Comparison of ENCODE assay signal across 1 cellular context in the genomic region with DNA sequence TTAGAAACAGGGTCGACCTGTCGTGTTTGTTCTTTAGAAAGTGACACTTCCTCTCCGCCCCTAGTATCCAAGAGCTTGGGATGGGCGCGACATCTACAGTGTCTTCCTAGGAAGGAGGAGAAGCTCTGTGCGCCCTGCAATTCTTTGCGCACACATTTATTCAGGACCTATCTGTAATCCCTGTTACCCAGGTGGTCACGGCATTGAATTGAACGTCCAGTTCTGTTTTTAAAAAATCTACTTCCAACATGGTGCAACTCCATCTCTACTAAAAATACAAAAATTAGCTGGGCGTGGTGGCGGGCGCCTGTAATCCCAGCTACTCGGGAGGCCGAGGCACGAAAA.
A peak's percentile ranks its signal among the peaks of the same experiment; 100 is the strongest.
TF ChIP-seq lines count a peak whose summit lies in the region.

No MANE protein-coding gene starts in this region.

TF ChIP-seq in HepG2, 621 proteins besides CTCF, POLR2A, EP300 and RAD21 (continued from another document and continues in another):
- TF ChIP-seq NR3C1 (CRISPR knock-in tag; IDR thresholded peaks at IDR 0.05) (no peak), ZNF772 (CRISPR knock-in tag; IDR thresholded peaks at IDR 0.05) (no peak), MYC (CRISPR knock-in tag; IDR thresholded peaks at IDR 0.05; ENCODE audit: borderline replicate concordance) (no peak), ZNF33B (CRISPR knock-in tag; IDR thresholded peaks at IDR 0.05) (no peak), CREB3 (CRISPR knock-in tag; IDR thresholded peaks at IDR 0.05) (no peak), GPBP1L1 (CRISPR knock-in tag; IDR thresholded peaks at IDR 0.05) (no peak), BCL6 (CRISPR knock-in tag; IDR thresholded peaks at IDR 0.05) (no peak), GTF2F1 (IDR thresholded peaks at IDR 0.05; ENCODE audit: low read length) (no peak), ZNF503 (CRISPR knock-in tag; IDR thresholded peaks at IDR 0.05) (no peak), SMYD3 (CRISPR knock-in tag; IDR thresholded peaks at IDR 0.05) (no peak), TRIM24 (CRISPR knock-in tag; IDR thresholded peaks at IDR 0.05) (no peak), ZNF484 (CRISPR knock-in tag; IDR thresholded peaks at IDR 0.05; ENCODE audit: borderline replicate concordance, low read depth) (no peak), HDAC2 (CRISPR knock-in tag; IDR thresholded peaks at IDR 0.05) (0 out of 2 replicates have a peak, but pooled peaks have one; percentile 18), NFRKB (IDR thresholded peaks at IDR 0.05) (no peak), ZHX1 (CRISPR knock-in tag; IDR thresholded peaks at IDR 0.05; ENCODE audit: low read depth) (no peak), FOXJ3 (CRISPR knock-in tag; IDR thresholded peaks at IDR 0.05; ENCODE audit: borderline replicate concordance) (no peak), ZNF672 (CRISPR knock-in tag; IDR thresholded peaks at IDR 0.05) (no peak), ETV6 (CRISPR knock-in tag; conservative IDR thresholded peaks at IDR 0.05) (no peak), IRX3 (CRISPR knock-in tag; IDR thresholded peaks at IDR 0.05; ENCODE audit: borderline replicate concordance, low read depth) (no peak), ZNF414 (CRISPR knock-in tag; IDR thresholded peaks at IDR 0.05) (0 out of 2 replicates have a peak, but pooled peaks have one; percentile 9), ELF1 (CRISPR knock-in tag; IDR thresholded peaks at IDR 0.05) (0 out of 2 replicates have a peak, but pooled peaks have one; percentile 6), SMC3 (IDR thresholded peaks at IDR 0.05; ENCODE audit: low read length) (no peak), ZNF644 (CRISPR knock-in tag; IDR thresholded peaks at IDR 0.05; ENCODE audit: low read depth) (no peak), FOXO1 (CRISPR knock-in tag; IDR thresholded peaks at IDR 0.05) (no peak), TAF1 (CRISPR knock-in tag; IDR thresholded peaks at IDR 0.05) (0 out of 2 replicates have a peak, but pooled peaks have one; percentile 34), ZIK1 (CRISPR knock-in tag; IDR thresholded peaks at IDR 0.05; ENCODE audit: borderline replicate concordance, low read depth) (no peak), ZMYM3 (CRISPR knock-in tag; IDR thresholded peaks at IDR 0.05) (no peak), ZNF337 (CRISPR knock-in tag; IDR thresholded peaks at IDR 0.05; ENCODE audit: borderline replicate concordance, low read depth) (0 out of 2 replicates have a peak, but pooled peaks have one; percentile 33), ZNF605 (CRISPR knock-in tag; IDR thresholded peaks at IDR 0.05) (no peak), FOXM1 (CRISPR knock-in tag; IDR thresholded peaks at IDR 0.05) (no peak), SSRP1 (CRISPR knock-in tag; IDR thresholded peaks at IDR 0.05) (0 out of 2 replicates have a peak, but pooled peaks have one; percentile 3), ZNF224 (CRISPR knock-in tag; IDR thresholded peaks at IDR 0.05) (peak; percentile 28; the same call in 1 of the 2 replicates), ZSCAN9 (CRISPR knock-in tag; IDR thresholded peaks at IDR 0.05; ENCODE audit: borderline replicate concordance) (no peak), ZBTB42 (CRISPR knock-in tag; IDR thresholded peaks at IDR 0.05) (no peak)
- TF ChIP-seq, protein P1, sequence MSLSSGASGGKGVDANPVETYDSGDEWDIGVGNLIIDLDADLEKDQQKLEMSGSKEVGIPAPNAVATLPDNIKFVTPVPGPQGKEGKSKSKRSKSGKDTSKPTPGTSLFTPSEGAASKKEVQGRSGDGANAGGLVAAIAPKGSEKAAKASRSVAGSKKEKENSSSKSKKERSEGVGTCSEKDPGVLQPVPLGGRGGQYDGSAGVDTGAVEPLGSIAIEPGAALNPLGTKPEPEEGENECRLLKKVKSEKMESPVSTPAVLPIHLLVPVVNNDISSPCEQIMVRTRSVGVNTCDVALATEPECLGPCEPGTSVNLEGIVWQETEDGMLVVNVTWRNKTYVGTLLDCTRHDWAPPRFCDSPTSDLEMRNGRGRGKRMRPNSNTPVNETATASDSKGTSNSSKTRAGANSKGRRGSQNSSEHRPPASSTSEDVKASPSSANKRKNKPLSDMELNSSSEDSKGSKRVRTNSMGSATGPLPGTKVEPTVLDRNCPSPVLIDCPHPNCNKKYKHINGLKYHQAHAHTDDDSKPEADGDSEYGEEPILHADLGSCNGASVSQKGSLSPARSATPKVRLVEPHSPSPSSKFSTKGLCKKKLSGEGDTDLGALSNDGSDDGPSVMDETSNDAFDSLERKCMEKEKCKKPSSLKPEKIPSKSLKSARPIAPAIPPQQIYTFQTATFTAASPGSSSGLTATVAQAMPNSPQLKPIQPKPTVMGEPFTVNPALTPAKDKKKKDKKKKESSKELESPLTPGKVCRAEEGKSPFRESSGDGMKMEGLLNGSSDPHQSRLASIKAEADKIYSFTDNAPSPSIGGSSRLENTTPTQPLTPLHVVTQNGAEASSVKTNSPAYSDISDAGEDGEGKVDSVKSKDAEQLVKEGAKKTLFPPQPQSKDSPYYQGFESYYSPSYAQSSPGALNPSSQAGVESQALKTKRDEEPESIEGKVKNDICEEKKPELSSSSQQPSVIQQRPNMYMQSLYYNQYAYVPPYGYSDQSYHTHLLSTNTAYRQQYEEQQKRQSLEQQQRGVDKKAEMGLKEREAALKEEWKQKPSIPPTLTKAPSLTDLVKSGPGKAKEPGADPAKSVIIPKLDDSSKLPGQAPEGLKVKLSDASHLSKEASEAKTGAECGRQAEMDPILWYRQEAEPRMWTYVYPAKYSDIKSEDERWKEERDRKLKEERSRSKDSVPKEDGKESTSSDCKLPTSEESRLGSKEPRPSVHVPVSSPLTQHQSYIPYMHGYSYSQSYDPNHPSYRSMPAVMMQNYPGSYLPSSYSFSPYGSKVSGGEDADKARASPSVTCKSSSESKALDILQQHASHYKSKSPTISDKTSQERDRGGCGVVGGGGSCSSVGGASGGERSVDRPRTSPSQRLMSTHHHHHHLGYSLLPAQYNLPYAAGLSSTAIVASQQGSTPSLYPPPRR (CRISPR knock-in tag; IDR thresholded peaks at IDR 0.05; ENCODE audit: borderline replicate concordance), result no peak
- TF ChIP-seq, protein P2, sequence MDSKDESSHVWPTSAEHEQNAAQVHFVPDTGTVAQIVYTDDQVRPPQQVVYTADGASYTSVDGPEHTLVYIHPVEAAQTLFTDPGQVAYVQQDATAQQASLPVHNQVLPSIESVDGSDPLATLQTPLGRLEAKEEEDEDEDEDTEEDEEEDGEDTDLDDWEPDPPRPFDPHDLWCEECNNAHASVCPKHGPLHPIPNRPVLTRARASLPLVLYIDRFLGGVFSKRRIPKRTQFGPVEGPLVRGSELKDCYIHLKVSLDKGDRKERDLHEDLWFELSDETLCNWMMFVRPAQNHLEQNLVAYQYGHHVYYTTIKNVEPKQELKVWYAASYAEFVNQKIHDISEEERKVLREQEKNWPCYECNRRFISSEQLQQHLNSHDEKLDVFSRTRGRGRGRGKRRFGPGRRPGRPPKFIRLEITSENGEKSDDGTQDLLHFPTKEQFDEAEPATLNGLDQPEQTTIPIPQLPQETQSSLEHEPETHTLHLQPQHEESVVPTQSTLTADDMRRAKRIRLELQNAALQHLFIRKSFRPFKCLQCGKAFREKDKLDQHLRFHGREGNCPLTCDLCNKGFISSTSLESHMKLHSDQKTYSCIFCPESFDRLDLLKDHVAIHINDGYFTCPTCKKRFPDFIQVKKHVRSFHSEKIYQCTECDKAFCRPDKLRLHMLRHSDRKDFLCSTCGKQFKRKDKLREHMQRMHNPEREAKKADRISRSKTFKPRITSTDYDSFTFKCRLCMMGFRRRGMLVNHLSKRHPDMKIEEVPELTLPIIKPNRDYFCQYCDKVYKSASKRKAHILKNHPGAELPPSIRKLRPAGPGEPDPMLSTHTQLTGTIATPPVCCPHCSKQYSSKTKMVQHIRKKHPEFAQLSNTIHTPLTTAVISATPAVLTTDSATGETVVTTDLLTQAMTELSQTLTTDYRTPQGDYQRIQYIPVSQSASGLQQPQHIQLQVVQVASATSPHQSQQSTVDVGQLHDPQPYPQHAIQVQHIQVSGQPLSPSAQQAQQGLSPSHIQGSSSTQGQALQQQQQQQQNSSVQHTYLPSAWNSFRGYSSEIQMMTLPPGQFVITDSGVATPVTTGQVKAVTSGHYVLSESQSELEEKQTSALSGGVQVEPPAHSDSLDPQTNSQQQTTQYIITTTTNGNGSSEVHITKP (CRISPR knock-in tag; IDR thresholded peaks at IDR 0.05; ENCODE audit: low read depth), result 0 out of 2 replicates have a peak, but pooled peaks have one; percentile 9
- TF ChIP-seq, protein P3, sequence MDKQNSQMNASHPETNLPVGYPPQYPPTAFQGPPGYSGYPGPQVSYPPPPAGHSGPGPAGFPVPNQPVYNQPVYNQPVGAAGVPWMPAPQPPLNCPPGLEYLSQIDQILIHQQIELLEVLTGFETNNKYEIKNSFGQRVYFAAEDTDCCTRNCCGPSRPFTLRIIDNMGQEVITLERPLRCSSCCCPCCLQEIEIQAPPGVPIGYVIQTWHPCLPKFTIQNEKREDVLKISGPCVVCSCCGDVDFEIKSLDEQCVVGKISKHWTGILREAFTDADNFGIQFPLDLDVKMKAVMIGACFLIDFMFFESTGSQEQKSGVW (CRISPR knock-in tag; IDR thresholded peaks at IDR 0.05; ENCODE audit: borderline replicate concordance), result no peak
